9 cellular contexts compared by ENCODE assay signal in the genomic region with DNA sequence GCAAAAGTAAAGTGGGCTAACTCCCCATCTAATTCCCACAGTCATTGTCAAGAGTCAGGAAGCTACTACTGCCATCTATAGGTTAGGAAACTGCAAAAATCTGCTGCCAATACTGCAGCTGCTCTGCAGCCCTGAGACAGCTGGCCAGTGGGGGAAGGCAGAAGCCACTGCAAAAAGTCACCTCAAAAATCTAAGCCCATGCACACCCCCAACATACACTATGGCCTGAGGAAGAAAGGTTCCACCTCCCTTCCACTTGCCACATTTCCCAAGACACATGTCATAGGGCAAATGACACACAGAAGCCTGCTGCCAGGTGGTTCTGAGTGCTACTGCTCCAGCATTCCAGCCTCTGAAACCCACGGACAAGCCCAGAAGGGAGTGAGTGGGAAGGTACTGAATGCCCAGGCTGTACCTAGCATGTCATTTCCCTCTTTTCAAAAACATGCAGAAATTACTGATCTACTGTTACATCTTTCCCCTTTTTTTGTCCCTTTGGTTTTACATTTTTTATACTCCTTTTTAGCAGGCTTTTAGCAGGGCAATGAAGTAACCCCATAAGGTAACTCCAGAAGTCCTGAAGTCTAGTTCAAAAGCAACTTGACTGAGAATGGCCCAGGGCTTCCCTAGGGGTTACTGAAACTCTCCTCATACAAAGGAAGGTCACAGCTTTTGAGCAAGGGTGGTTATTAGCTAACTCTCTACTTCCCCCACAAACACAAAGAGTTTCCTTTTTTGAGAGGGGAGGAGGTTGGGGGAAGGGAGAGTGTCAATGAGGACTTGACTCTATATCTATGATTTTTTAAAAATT. TPM values are rescaled to one million over a fixed set of nuclear protein-coding genes. Genes with fewer than 3 reads are reported as not detected.
DNase-seq lines count a peak whose midpoint lies in the region; ATAC-seq and TF ChIP-seq lines count a peak whose summit lies in the region.
"Had no signal": no experiment of that assay in that cellular context is flagged by ENCODE, and none has a peak within 500 bp of the region (broad histone marks: within the 10 kb centered on the region; RNA-seq: fewer than 3 reads in every experiment).

No MANE protein-coding gene starts in this region.

- no peak overlapping the region for H3K4me3 ChIP-seq in mucosa of descending colon
- H3K4me3 ChIP-seq: Peyer's patch had no signal

- H3K4me1 ChIP-seq in mucosa of descending colon (ENCODE audit: low read depth) = no peaks in the 10 kb centered on the region

- intact Hi-C loops in mucosa of descending colon (cut with DNase I, micrococcal nuclease) = no loop called here

- no peak for TF ChIP-seq CTCF in mucosa of descending colon (IDR thresholded peaks at IDR 0.05)

- DNase-seq in CD1c-positive myeloid dendritic cell (ENCODE audit: extremely low spot score) = peak; percentile 80
- DNase-seq in NCI-H774 (lab: John Stamatoyannopoulos, UW) = peak; percentile 0
- DNase-seq in dermis blood vessel endothelial cell = peak; percentile 70
- no peak for DNase-seq in mucosa of descending colon
- DNase-seq in LoVo (ENCODE audit: low spot score) = no peak

- no peaks in the 10 kb centered on the region for H3K36me3 ChIP-seq in mucosa of descending colon (ENCODE audit: low read depth)

- no peaks in the 10 kb centered on the region for H3K9me3 ChIP-seq in mucosa of descending colon
- H3K9me3 ChIP-seq: Peyer's patch had no signal

- ATAC-seq in GM21786 (IDR thresholded peaks at IDR 0.05; ENCODE audit: unreplicated experiment) = peak; percentile 68
- peak; percentile 37 for ATAC-seq in mucosa of descending colon
- no peak for ATAC-seq in GM19467 (IDR thresholded peaks at IDR 0.05; ENCODE audit: unreplicated experiment)
- no peak for ATAC-seq in GM18502 (IDR thresholded peaks at IDR 0.05; ENCODE audit: poor library complexity, unreplicated experiment)

RNA-seq across cellular contexts. Expression of a gene that starts 36.8 kb away (rescaled TPM):
- total RNA-seq in dermis blood vessel endothelial cell = 56.2 and 71.2 TPM in 2 replicates
- 100 to 1,000 TPM in 1 of 3 donors, 10 to 100 TPM in 2; 68.4 to 100 (median 79.8) TPM for total RNA-seq in mucosa of descending colon

RNA-seq across cellular contexts. Expression of a gene that starts 45.7 kb away (rescaled TPM):
- total RNA-seq in dermis blood vessel endothelial cell = not detected in 2 replicates
- total RNA-seq in mucosa of descending colon = not detected

RNA-seq across cellular contexts. Expression of a gene that starts 59.0 kb away (rescaled TPM):
- total RNA-seq in dermis blood vessel endothelial cell = 12.7 and 14.6 TPM in 2 replicates
- total RNA-seq in mucosa of descending colon = 10 to 100 TPM; 10.2 to 18.1 (median 11.0) TPM

Comparison
In these comparisons a context has a peak if more than half of its experiments do, and no peak if none do; other contexts are left out.
1. DNase-seq: peak in CD1c-positive myeloid dendritic cell (single experiment), NCI-H774 (single experiment) and dermis blood vessel endothelial cell (single experiment); none in mucosa of descending colon (0 of 3) and LoVo (single experiment).
2. ATAC-seq: peak in GM21786 (single experiment) and mucosa of descending colon (single experiment); none in GM19467 (single experiment) and GM18502 (single experiment).